ENCODE assay signal across 12 cellular contexts in genomic region chr9:98873535-98874432, GRCh38.
A peak's percentile ranks its signal among the peaks of the same experiment; 100 is the strongest.
DNase-seq lines count a peak whose midpoint lies in the region; TF ChIP-seq lines count a peak whose summit lies in the region.
"Had no signal": no experiment of that assay in that cellular context is flagged by ENCODE, and none has a peak within 500 bp of the region (broad histone marks: within the 10 kb centered on the region; RNA-seq: fewer than 3 reads in every experiment).

No MANE protein-coding gene starts in this region.

- no peak overlapping the region for H2BK5ac ChIP-seq in neuronal stem cell (ENCODE audit: low read length)

- H3K18ac ChIP-seq in neuronal stem cell (ENCODE audit: low read length) = no peak overlapping the region

- H2BK15ac ChIP-seq in neuronal stem cell (ENCODE audit: low read length) = no peak overlapping the region

- no peak overlapping the region for H3K9ac ChIP-seq in neuronal stem cell (ENCODE audit: low read depth, low read length, poor library complexity)

- H2BK120ac ChIP-seq in neuronal stem cell (ENCODE audit: low read depth, low read length) = no peak overlapping the region

- no peak overlapping the region for H2AK5ac ChIP-seq in neuronal stem cell (ENCODE audit: low read depth, low read length)

- TF ChIP-seq CTCF in fibroblast of villous mesenchyme (IDR thresholded peaks at IDR 0.05; ENCODE audit: insufficient read depth, low read depth, low read length) = no peak

- H3K4me1 ChIP-seq in neuronal stem cell (ENCODE audit: control insufficient read depth in 2 of 2, insufficient read depth in 1 of 2, low read depth in 1 of 2, low read length in 2 of 2) = no peaks in the 10 kb centered on the region

- H2AFZ ChIP-seq in neuronal stem cell (ENCODE audit: low read length) = no peak overlapping the region

- no peaks in the 10 kb centered on the region for H3K79me1 ChIP-seq in neuronal stem cell (ENCODE audit: low read depth, low read length)

- no peaks in the 10 kb centered on the region for H3K36me3 ChIP-seq in neuronal stem cell (replicated peaks in 1 of 2; ENCODE audit: control insufficient read depth in 2 of 2, insufficient read depth in 2 of 2, low read length in 2 of 2)
- H3K36me3 ChIP-seq: SJSA1 had no signal

- WGBS in neuronal stem cell (ENCODE audit: extremely low coverage in 2 of 2, insufficient read length in 2 of 2, insufficient replicate concordance in 1 of 2), 2 donors = no CpG with 5 or more reads among the region's 7 CpGs

- H4K8ac ChIP-seq in neuronal stem cell (ENCODE audit: low read depth, low read length) = no peak overlapping the region

- no peak overlapping the region for H3K4me2 ChIP-seq in neuronal stem cell (ENCODE audit: insufficient read depth, low read length, poor library complexity, severe bottlenecking)

- H3K4me3 ChIP-seq in fibroblast of villous mesenchyme (ENCODE audit: low read depth, low read length) (no peak overlapping the region), neuronal stem cell (ENCODE audit: low read length in 2 of 2) (no peak overlapping the region)
- H3K4me3 ChIP-seq: SJSA1 had no signal

- H3K4ac ChIP-seq in neuronal stem cell (ENCODE audit: low read length) = no peak overlapping the region

- H4K91ac ChIP-seq in neuronal stem cell (ENCODE audit: low read depth, low read length, poor library complexity) = no peak overlapping the region

- no peaks in the 10 kb centered on the region for H3K27me3 ChIP-seq in neuronal stem cell (ENCODE audit: control insufficient read depth in 3 of 3, insufficient read depth in 3 of 3, low read depth in 1 of 3, low read length in 3 of 3)
- H3K27me3 ChIP-seq: SJSA1 had no signal

- H3K27ac ChIP-seq in neuronal stem cell (replicated peaks; ENCODE audit: low read length) = no peak overlapping the region
- H3K27ac ChIP-seq: SJSA1 had no signal

- no peak overlapping the region for H2BK12ac ChIP-seq in neuronal stem cell (ENCODE audit: low read length)

- peak; percentile 65 for DNase-seq in ACHN
- peak; percentile 35 for DNase-seq in RPMI8226
- peak; percentile 70 for DNase-seq in fibroblast of villous mesenchyme (ENCODE audit: low read depth)
- DNase-seq in neuronal stem cell (ENCODE audit: low spot score) = no peak
- DNase-seq in NCI-H510A (lab: John Stamatoyannopoulos, UW) = no peak
- no peak for DNase-seq in iPS-NIHi11 (ENCODE audit: low spot score)
- no peak for DNase-seq in SIG-M5 (lab: John Stamatoyannopoulos, UW)
- DNase-seq in 8988T = no peak
- DNase-seq: activated CD4-positive, alpha-beta T cell treated with anti-CD3 and anti-CD28 coated beads for 1 hour; DMS153; NCI-H526 treated with DMSO at 0.1 percent for 48 hours had no signal

- H3K23ac ChIP-seq in neuronal stem cell (ENCODE audit: low read depth, low read length, poor library complexity) = no peak overlapping the region

- H3K9me3 ChIP-seq in neuronal stem cell (replicated peaks in 1 of 2; ENCODE audit: control insufficient read depth in 2 of 2, insufficient read depth in 1 of 2, low read depth in 1 of 2, low read length in 2 of 2) = no peaks in the 10 kb centered on the region

- in situ Hi-C loops in ACHN (cut with HindIII; ENCODE audit: low pct_ligation_motif_present, low pct_unique_long_range_greater_than_20kb, low sequenced_read_pairs) = no loop called here

- peak overlapping the region; percentile 14 for H3K14ac ChIP-seq in neuronal stem cell (ENCODE audit: low read length)

Comparison
In these comparisons a context has a peak if more than half of its experiments do, and no peak if none do; other contexts are left out.
1. DNase-seq: peak in ACHN (single experiment), RPMI8226 (single experiment) and fibroblast of villous mesenchyme (single experiment); none in neuronal stem cell (single experiment), NCI-H510A (single experiment), iPS-NIHi11 (single experiment), SIG-M5 (single experiment) and 8988T (single experiment).